In the genomic region with DNA sequence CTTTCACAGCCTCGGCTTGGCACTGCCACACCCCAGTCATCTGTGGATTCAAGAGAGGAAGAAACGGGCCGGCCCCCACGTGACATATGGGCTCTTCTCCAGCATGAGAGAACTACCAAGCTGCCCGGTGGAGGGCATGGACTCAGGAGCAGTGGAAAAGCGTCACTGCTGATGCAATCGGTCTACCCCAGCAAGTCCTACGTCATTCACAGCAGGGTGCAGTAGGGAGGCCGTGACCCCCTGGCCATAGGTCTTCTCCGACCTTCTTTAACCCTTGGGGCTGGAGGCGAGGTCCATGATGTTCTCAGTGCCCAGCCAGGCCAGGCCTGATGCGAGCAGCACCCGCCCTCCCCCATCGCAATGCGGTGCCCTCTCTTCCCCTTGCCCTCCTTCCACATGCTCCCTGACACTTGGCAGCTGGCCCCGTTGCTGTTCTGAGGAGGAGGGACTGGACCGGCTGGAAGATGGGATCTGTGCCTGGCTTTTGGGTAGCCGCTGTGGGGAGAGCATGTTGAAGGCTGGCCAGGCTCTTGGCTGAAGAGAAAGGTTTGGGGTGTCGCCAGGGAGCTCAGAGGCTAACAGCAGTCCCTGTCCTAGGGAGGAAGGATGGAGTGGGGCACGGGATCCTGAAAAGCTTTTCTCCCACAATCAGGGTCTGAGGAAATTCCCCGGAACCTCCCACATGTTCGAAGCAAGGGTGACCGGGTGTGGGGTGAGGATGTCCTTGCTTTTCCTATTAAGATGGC, we compare ENCODE assay signal across 9 cellular contexts.
A peak's percentile ranks its signal among the peaks of the same experiment; 100 is the strongest.
DNase-seq lines count a peak whose midpoint lies in the region; ATAC-seq, FAIRE-seq and TF ChIP-seq lines count a peak whose summit lies in the region.
"Had no signal": no experiment of that assay in that cellular context is flagged by ENCODE, and none has a peak within 500 bp of the region (broad histone marks: within the 10 kb centered on the region; RNA-seq: fewer than 3 reads in every experiment).

No MANE protein-coding gene starts in this region.

- H3K9me3 ChIP-seq in K562 (replicated peaks; ENCODE audit: control insufficient read depth, insufficient read depth, low read depth, low read length) (no peaks in the 10 kb centered on the region), prostate gland (no peaks in the 10 kb centered on the region)
- H3K9me3 ChIP-seq: BLaER1 treated with 17β-estradiol and CSF1 and Interleukin-3, amounts not matched to agents 10 nM and 100 nM had no signal

- H3K4me1 ChIP-seq in K562 (replicated peaks in 1 of 2; ENCODE audit: control insufficient read depth in 2 of 2, insufficient read depth in 2 of 2, low read length in 2 of 2) (peaks cover 0 to 8% of the 10 kb centered on the region in 2 experiments; a peak in 2 of 5 replicates), prostate gland (replicated peaks) (no peaks in the 10 kb centered on the region)

- POLR2A ChIA-PET in K562 (lab: Yijun Ruan, JAX): interaction anchor here (1.0 to 1.6 kb wide), 3 partner anchors 10 to 25 kb away, joined by 3 to 4 read pairs (median 3); no protein-coding TSS in a partner anchor

- intact Hi-C loops in K562 (cut with micrococcal nuclease) (no loop called here), left cardiac atrium (cut with DNase I) (no loop called here), prostate gland (cut with DNase I) (loop anchor here (5.0 kb wide), 1 partner anchor 86 kb away; no protein-coding TSS in a partner anchor)

- no peaks in the 10 kb centered on the region for H3K36me3 ChIP-seq in K562 (ENCODE audit: control insufficient read depth, insufficient read depth, low read length)
- H3K36me3 ChIP-seq in prostate gland: no peaks in the 10 kb centered on the region
- H3K36me3 ChIP-seq: BLaER1 treated with 17β-estradiol and CSF1 and Interleukin-3, amounts not matched to agents 10 nM and 100 nM had no signal

- H3K9me1 ChIP-seq in K562 (ENCODE audit: control insufficient read depth, insufficient read depth, low read length): no peaks in the 10 kb centered on the region

- DNase-seq in Ammon's horn (ENCODE audit: low spot score): peak; percentile 81
- peak in 1 of 4 experiments; percentile 25 for DNase-seq in K562 (ENCODE audit: extremely low read depth in 1 of 4, low spot score in 3 of 4)
- DNase-seq in left cardiac atrium: peak; percentile 85
- DNase-seq in prostate gland (ENCODE audit: low spot score): no peak
- no peak for DNase-seq in NAMALWA (ENCODE audit: low spot score)
- DNase-seq in 8988T: no peak
- DNase-seq in NOMO-1 (lab: John Stamatoyannopoulos, UW; ENCODE audit: unreplicated experiment in 2 of 2): no peak

- H3K79me2 ChIP-seq in K562 (ENCODE audit: control insufficient read depth, insufficient read depth, low read length): no peaks in the 10 kb centered on the region

- no TSS peak for BruUV-seq in K562 (replicated peaks; lab: Mats Ljungman, UMichigan)

- H3K9ac ChIP-seq in K562 (ENCODE audit: insufficient read depth in 1 of 2, low read depth in 2 of 2, low read length in 2 of 2): no peak overlapping the region
- H3K9ac ChIP-seq: BLaER1 treated with 17β-estradiol and CSF1 and Interleukin-3, amounts not matched to agents 10 nM and 100 nM had no signal

- TF ChIP-seq CTCF in K562 (IDR thresholded peaks at IDR 0.05 in 2 of 3, conservative IDR thresholded peaks at IDR 0.05 in 1 of 3; ENCODE audit: insufficient read depth in 2 of 3, low read depth in 1 of 3, low read length in 3 of 3) (no peak), prostate gland (IDR thresholded peaks at IDR 0.05) (no peak)

- CTCF ChIA-PET in K562 (lab: Yijun Ruan, JAX; ENCODE audit: low intra/inter-chr PET ratio): no interaction called here

- ATAC-seq in K562 (peak; percentile 50; the same call in 2 of the 3 replicates), left cardiac atrium (peak; percentile 63 to 68), GM21786 (IDR thresholded peaks at IDR 0.05; ENCODE audit: unreplicated experiment) (no peak)

- no peak for FAIRE-seq in K562 (lab: Jason Lieb, UNC)

- H4K20me1 ChIP-seq in K562 (replicated peaks; ENCODE audit: control insufficient read depth, insufficient read depth, low read length): no peaks in the 10 kb centered on the region

- no peak overlapping the region for H3K4me2 ChIP-seq in K562 (ENCODE audit: insufficient read depth, low read length)

- no peak overlapping the region for H2AFZ ChIP-seq in K562 (ENCODE audit: low read depth, low read length)

- no peak for TF ChIP-seq EP300 in K562 (IDR thresholded peaks at IDR 0.05; ENCODE audit: low read length)

- in situ Hi-C loops in K562 (cut with MboI): no loop called here

- 17% methylated on average over 23 of the region's 23 CpGs for WGBS in K562 (ENCODE audit: insufficient coverage, low coverage, missing lambda C conversion rate)
- 57% methylated on average over 23 of the region's 23 CpGs for WGBS in prostate gland

- no peak for TF ChIP-seq RAD21 in K562 (CRISPR knock-in tag; conservative IDR thresholded peaks at IDR 0.05 in 1 of 2, IDR thresholded peaks at IDR 0.05 in 1 of 2)

- H3K27me3 ChIP-seq in K562 (ENCODE audit: control insufficient read depth in 2 of 2, insufficient read depth in 2 of 2, low read length in 2 of 2): peaks cover 9 to 54% of the 10 kb centered on the region in 2 experiments
- no peaks in the 10 kb centered on the region for H3K27me3 ChIP-seq in prostate gland (replicated peaks; ENCODE audit: insufficient read depth)

- TF ChIP-seq POLR2A in K562 (conservative IDR thresholded peaks at IDR 0.05): no peak
- TF ChIP-seq POLR2A in prostate gland (IDR thresholded peaks at IDR 0.05): no peak

- H3K27ac ChIP-seq in K562 (ENCODE audit: extremely low read depth, low read depth, low read length) (no peak overlapping the region), prostate gland (peak overlapping the region; percentile 58 to 59)
- H3K27ac ChIP-seq: BLaER1 treated with 17β-estradiol and CSF1 and Interleukin-3, amounts not matched to agents 10 nM and 100 nM had no signal

- H3K4me3 ChIP-seq in K562 (no peak overlapping the region), prostate gland (no peak overlapping the region)
- H3K4me3 ChIP-seq: BLaER1 treated with 17β-estradiol and CSF1 and Interleukin-3, amounts not matched to agents 10 nM and 100 nM had no signal

TF ChIP-seq in K562, 482 proteins besides CTCF, POLR2A, EP300 and RAD21 (continues in another document):
- TF ChIP-seq CBFA2T3 (IDR thresholded peaks at IDR 0.05) (no peak), NR4A1 (CRISPR knock-in tag; IDR thresholded peaks at IDR 0.05) (no peak), NR4A1 (tag; IDR thresholded peaks at IDR 0.05) (peak; percentile 55; the same call in 1 of the 2 replicates), SUPT5H (IDR thresholded peaks at IDR 0.05) (no peak), CEBPB (tag; IDR thresholded peaks at IDR 0.05) (0 out of 2 replicates have a peak, but pooled peaks have one; percentile 9), SMARCB1 (IDR thresholded peaks at IDR 0.05; ENCODE audit: insufficient read length, low read depth) (no peak), CEBPG (CRISPR knock-in tag; IDR thresholded peaks at IDR 0.05) (peak; percentile 24; the same call in 1 of the 2 replicates), CEBPG (tag; conservative IDR thresholded peaks at IDR 0.05 in 1 of 2, IDR thresholded peaks at IDR 0.05 in 1 of 2) (peak; percentile 26 to 81; a peak in 2 of 4 replicates), ZNF124 (CRISPR knock-in tag; IDR thresholded peaks at IDR 0.05) (no peak), MNT (conservative IDR thresholded peaks at IDR 0.05) (no peak), CREB1 (IDR thresholded peaks at IDR 0.05) (peak; percentile 42; the same call in 1 of the 2 replicates), CREB1 (CRISPR knock-in tag; IDR thresholded peaks at IDR 0.05) (peak; percentile 44; the same call in 1 of the 2 replicates), JUND (IDR thresholded peaks at IDR 0.05; ENCODE audit: borderline replicate concordance, low read depth, low read length) (0 out of 2 replicates have a peak, but pooled peaks have one; percentile 14), JUND (tag; IDR thresholded peaks at IDR 0.05; ENCODE audit: borderline replicate concordance, low read depth, low read length) (no peak; the same call in 2 of the 3 replicates), ATF3 (IDR thresholded peaks at IDR 0.05) (peak; percentile 73), ATF3 (CRISPR knock-in tag; conservative IDR thresholded peaks at IDR 0.05) (no peak)
- TF ChIP-seq, protein P1, sequence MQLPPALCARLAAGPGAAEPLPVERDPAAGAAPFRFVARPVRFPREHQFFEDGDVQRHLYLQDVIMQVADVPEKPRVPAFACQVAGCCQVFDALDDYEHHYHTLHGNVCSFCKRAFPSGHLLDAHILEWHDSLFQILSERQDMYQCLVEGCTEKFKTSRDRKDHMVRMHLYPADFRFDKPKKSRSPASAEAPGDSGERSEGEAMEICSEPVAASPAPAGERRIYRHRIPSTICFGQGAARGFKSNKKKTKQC (CRISPR knock-in tag; IDR thresholded peaks at IDR 0.05): 0 out of 2 replicates have a peak, but pooled peaks have one; percentile 0
- TF ChIP-seq, protein P2, sequence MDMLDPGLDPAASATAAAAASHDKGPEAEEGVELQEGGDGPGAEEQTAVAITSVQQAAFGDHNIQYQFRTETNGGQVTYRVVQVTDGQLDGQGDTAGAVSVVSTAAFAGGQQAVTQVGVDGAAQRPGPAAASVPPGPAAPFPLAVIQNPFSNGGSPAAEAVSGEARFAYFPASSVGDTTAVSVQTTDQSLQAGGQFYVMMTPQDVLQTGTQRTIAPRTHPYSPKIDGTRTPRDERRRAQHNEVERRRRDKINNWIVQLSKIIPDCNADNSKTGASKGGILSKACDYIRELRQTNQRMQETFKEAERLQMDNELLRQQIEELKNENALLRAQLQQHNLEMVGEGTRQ (CRISPR knock-in tag; IDR thresholded peaks at IDR 0.05): peak; percentile 52

Comparison
In these comparisons a context has a peak if more than half of its experiments do, and no peak if none do; other contexts are left out.
1. DNase-seq: peak in Ammon's horn (single experiment) and left cardiac atrium (single experiment); none in prostate gland (single experiment), NAMALWA (single experiment), 8988T (single experiment) and NOMO-1 (0 of 2).